8 cellular contexts compared by ENCODE assay signal in genomic region chr12:52032431-52032796, GRCh38. TPM values are rescaled to one million over a fixed set of nuclear protein-coding genes. Genes with fewer than 3 reads are reported as not detected.
DNase-seq lines count a peak whose midpoint lies in the region; ATAC-seq and TF ChIP-seq lines count a peak whose summit lies in the region.

No MANE protein-coding gene starts in this region.

- POLR2A ChIA-PET in WTC11 (lab: Charles Lee) = interaction anchor here (0.6 to 5.0 kb wide), 16 partner anchors 9 to 974 kb away, joined by 3 to 17 read pairs (median 4); partner anchors contain the start of genes ATG101, EIF4B, NR4A1 and SMIM41

- peak overlapping the region; percentile 66 for H3K4me3 Mint-ChIP-seq in activated T-cell treated with anti-CD3 and anti-CD28 coated beads, Interleukin-2, amount 50 U/mL, for 24 hours
- H3K4me3 Mint-ChIP-seq in WTC11 = peak overlapping the region; percentile 69

- H3K4me1 Mint-ChIP-seq in activated T-cell treated with anti-CD3 and anti-CD28 coated beads, Interleukin-2, amount 50 U/mL, for 24 hours (ENCODE audit: low read depth) = peaks cover 40% of the 10 kb centered on the region
- H3K4me1 Mint-ChIP-seq in WTC11 = peaks cover 29% of the 10 kb centered on the region

- TF ChIP-seq CTCF in WTC11 (IDR thresholded peaks at IDR 0.05) (no peak), foreskin keratinocyte (conservative IDR thresholded peaks at IDR 0.05) (no peak)

- peak overlapping the region; percentile 35 for H3K27ac Mint-ChIP-seq in activated T-cell treated with anti-CD3 and anti-CD28 coated beads, Interleukin-2, amount 50 U/mL, for 24 hours
- peak overlapping the region; percentile 84 for H3K27ac Mint-ChIP-seq in WTC11

- ATAC-seq in WTC11 (no peak), foreskin keratinocyte (no peak), HG02678 (IDR thresholded peaks at IDR 0.05; ENCODE audit: unreplicated experiment) (no peak)

- no peak for DNase-seq in activated T-cell treated with anti-CD3 and anti-CD28 coated beads, Interleukin-2, amount 50 U/mL, for 24 hours
- no peak for DNase-seq in activated T-cell treated with anti-CD3 and anti-CD28 coated beads, Interleukin-2, amount 50 U/mL, for 48 hours
- DNase-seq in WTC11 (ENCODE audit: low spot score) (no peak), foreskin keratinocyte (peak in 1 of 2 donors; percentile 29), nucleus accumbens (lab: John Stamatoyannopoulos, UW) (peak in 32 of 56 donors; percentile 16 to 77 (median 56)), DMS153 treated with DMSO at 0.1 percent for 48 hours (lab: John Stamatoyannopoulos, UW; ENCODE audit: unreplicated experiment) (no peak)
- no peak for DNase-seq in effector CD8-positive, alpha-beta T cell (lab: John Stamatoyannopoulos, UW)

- H3K9me3 Mint-ChIP-seq in activated T-cell treated with anti-CD3 and anti-CD28 coated beads, Interleukin-2, amount 50 U/mL, for 24 hours = no peaks in the 10 kb centered on the region
- no peaks in the 10 kb centered on the region for H3K9me3 Mint-ChIP-seq in WTC11

- CTCF ChIA-PET in WTC11 (lab: Charles Lee) = interaction anchor here (0.7 to 21.1 kb wide), 15 partner anchors 8 to 168 kb away, joined by 3 to 1431 read pairs (median 10); partner anchors contain the start of genes ANKRD33, ATG101, NR4A1 and SMIM41

- peaks cover 2% of the 10 kb centered on the region for H3K27me3 ChIP-seq in foreskin keratinocyte

- peak overlapping the region; percentile 61 for H3K27ac ChIP-seq in foreskin keratinocyte

- H3K4me1 ChIP-seq in foreskin keratinocyte = no peaks in the 10 kb centered on the region

- no peaks in the 10 kb centered on the region for H3K27me3 Mint-ChIP-seq in activated T-cell treated with anti-CD3 and anti-CD28 coated beads, Interleukin-2, amount 50 U/mL, for 24 hours
- peaks cover 46% of the 10 kb centered on the region for H3K27me3 Mint-ChIP-seq in WTC11 (ENCODE audit: low read depth)

- H3K36me3 Mint-ChIP-seq in activated T-cell treated with anti-CD3 and anti-CD28 coated beads, Interleukin-2, amount 50 U/mL, for 24 hours (ENCODE audit: low read depth) = no peaks in the 10 kb centered on the region
- H3K36me3 Mint-ChIP-seq in WTC11 = no peaks in the 10 kb centered on the region

TF ChIP-seq in WTC11, 78 proteins besides CTCF, POLR2A, EP300 and RAD21:
- no peak for TF ChIP-seq NR2C2 (CRISPR knock-in tag; IDR thresholded peaks at IDR 0.05)
- TF ChIP-seq, protein P1, sequence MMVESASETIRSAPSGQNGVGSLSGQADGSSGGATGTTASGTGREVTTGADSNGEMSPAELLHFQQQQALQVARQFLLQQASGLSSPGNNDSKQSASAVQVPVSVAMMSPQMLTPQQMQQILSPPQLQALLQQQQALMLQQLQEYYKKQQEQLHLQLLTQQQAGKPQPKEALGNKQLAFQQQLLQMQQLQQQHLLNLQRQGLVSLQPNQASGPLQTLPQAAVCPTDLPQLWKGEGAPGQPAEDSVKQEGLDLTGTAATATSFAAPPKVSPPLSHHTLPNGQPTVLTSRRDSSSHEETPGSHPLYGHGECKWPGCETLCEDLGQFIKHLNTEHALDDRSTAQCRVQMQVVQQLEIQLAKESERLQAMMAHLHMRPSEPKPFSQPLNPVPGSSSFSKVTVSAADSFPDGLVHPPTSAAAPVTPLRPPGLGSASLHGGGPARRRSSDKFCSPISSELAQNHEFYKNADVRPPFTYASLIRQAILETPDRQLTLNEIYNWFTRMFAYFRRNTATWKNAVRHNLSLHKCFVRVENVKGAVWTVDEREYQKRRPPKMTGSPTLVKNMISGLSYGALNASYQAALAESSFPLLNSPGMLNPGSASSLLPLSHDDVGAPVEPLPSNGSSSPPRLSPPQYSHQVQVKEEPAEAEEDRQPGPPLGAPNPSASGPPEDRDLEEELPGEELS (CRISPR knock-in tag; IDR thresholded peaks at IDR 0.05) = no peak
- TF ChIP-seq NFYB (CRISPR knock-in tag; conservative IDR thresholded peaks at IDR 0.05; ENCODE audit: low read depth) = no peak
- TF ChIP-seq ZNF232 (CRISPR knock-in tag; IDR thresholded peaks at IDR 0.05) = no peak
- no peak for TF ChIP-seq MLX (CRISPR knock-in tag; IDR thresholded peaks at IDR 0.05)
- TF ChIP-seq JUN (CRISPR knock-in tag; IDR thresholded peaks at IDR 0.05) = no peak
- TF ChIP-seq CREM (CRISPR knock-in tag; IDR thresholded peaks at IDR 0.05) = no peak
- TF ChIP-seq, protein P2, sequence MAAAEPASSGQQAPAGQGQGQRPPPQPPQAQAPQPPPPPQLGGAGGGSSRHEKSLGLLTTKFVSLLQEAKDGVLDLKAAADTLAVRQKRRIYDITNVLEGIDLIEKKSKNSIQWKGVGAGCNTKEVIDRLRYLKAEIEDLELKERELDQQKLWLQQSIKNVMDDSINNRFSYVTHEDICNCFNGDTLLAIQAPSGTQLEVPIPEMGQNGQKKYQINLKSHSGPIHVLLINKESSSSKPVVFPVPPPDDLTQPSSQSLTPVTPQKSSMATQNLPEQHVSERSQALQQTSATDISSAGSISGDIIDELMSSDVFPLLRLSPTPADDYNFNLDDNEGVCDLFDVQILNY (CRISPR knock-in tag; IDR thresholded peaks at IDR 0.05) = no peak
- TF ChIP-seq OVOL2 (CRISPR knock-in tag; IDR thresholded peaks at IDR 0.05; ENCODE audit: borderline replicate concordance) = no peak
- TF ChIP-seq, protein P3, sequence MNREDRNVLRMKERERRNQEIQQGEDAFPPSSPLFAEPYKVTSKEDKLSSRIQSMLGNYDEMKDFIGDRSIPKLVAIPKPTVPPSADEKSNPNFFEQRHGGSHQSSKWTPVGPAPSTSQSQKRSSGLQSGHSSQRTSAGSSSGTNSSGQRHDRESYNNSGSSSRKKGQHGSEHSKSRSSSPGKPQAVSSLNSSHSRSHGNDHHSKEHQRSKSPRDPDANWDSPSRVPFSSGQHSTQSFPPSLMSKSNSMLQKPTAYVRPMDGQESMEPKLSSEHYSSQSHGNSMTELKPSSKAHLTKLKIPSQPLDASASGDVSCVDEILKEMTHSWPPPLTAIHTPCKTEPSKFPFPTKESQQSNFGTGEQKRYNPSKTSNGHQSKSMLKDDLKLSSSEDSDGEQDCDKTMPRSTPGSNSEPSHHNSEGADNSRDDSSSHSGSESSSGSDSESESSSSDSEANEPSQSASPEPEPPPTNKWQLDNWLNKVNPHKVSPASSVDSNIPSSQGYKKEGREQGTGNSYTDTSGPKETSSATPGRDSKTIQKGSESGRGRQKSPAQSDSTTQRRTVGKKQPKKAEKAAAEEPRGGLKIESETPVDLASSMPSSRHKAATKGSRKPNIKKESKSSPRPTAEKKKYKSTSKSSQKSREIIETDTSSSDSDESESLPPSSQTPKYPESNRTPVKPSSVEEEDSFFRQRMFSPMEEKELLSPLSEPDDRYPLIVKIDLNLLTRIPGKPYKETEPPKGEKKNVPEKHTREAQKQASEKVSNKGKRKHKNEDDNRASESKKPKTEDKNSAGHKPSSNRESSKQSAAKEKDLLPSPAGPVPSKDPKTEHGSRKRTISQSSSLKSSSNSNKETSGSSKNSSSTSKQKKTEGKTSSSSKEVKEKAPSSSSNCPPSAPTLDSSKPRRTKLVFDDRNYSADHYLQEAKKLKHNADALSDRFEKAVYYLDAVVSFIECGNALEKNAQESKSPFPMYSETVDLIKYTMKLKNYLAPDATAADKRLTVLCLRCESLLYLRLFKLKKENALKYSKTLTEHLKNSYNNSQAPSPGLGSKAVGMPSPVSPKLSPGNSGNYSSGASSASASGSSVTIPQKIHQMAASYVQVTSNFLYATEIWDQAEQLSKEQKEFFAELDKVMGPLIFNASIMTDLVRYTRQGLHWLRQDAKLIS (CRISPR knock-in tag; IDR thresholded peaks at IDR 0.05; ENCODE audit: borderline replicate concordance) = no peak
- TF ChIP-seq ZNF423 (CRISPR knock-in tag; IDR thresholded peaks at IDR 0.05) = no peak
- TF ChIP-seq GRHL2 (CRISPR knock-in tag; IDR thresholded peaks at IDR 0.05; ENCODE audit: insufficient replicate concordance, severe bottlenecking) = no peak
- TF ChIP-seq TCF7 (CRISPR knock-in tag; IDR thresholded peaks at IDR 0.05; ENCODE audit: low read depth) = no peak

RNA-seq across cellular contexts. Expression of gene NR4A1, which starts 18.8 kb away (rescaled TPM):
- total RNA-seq in WTC11 (2021) (19.2 to 26.9 TPM (median 22.0 TPM) in 3 replicates), foreskin keratinocyte (3.0 and 3.5 TPM in 2 replicates)
- polyA plus RNA-seq in foreskin keratinocyte = 2.8 and 3.0 TPM in 2 replicates

RNA-seq across cellular contexts. Expression of gene TAMALIN, which starts 25.7 kb away (rescaled TPM):
- total RNA-seq in WTC11 (2021) (5.5 to 7.1 TPM (median 6.1 TPM) in 3 replicates), foreskin keratinocyte (0.11 and 0.44 TPM in 2 replicates)
- polyA plus RNA-seq in foreskin keratinocyte = 0.12 and 0.15 TPM in 2 replicates

RNA-seq across cellular contexts. Expression of gene ATG101, which starts 37.4 kb away (rescaled TPM):
- total RNA-seq in WTC11 (2021) (43.3 to 52.1 TPM (median 45.0 TPM) in 3 replicates), foreskin keratinocyte (62.5 and 66.1 TPM in 2 replicates)
- polyA plus RNA-seq in foreskin keratinocyte = 77.8 and 83.1 TPM in 2 replicates

RNA-seq across cellular contexts. Expression of gene SMIM41, which starts 47.1 kb away (rescaled TPM):
- total RNA-seq in WTC11 (2021) (0.14 to 0.21 TPM in 2 of 3 replicates, not detected in the other), foreskin keratinocyte (not detected in 2 replicates)
- polyA plus RNA-seq in foreskin keratinocyte = not detected in 2 replicates

Comparison
In these comparisons a context has a peak if more than half of its experiments do, and no peak if none do; other contexts are left out.
1. DNase-seq: peak in nucleus accumbens (32 of 56); none in activated T-cell treated with anti-CD3 and anti-CD28 coated beads, Interleukin-2, amount 50 U/mL, for 24 hours (single experiment), activated T-cell treated with anti-CD3 and anti-CD28 coated beads, Interleukin-2, amount 50 U/mL, for 48 hours (0 of 2), WTC11 (single experiment), effector CD8-positive, alpha-beta T cell (single experiment) and DMS153 treated with DMSO at 0.1 percent for 48 hours (single experiment).